Comparison of ENCODE assay signal across 8 cellular contexts in the genomic region with DNA sequence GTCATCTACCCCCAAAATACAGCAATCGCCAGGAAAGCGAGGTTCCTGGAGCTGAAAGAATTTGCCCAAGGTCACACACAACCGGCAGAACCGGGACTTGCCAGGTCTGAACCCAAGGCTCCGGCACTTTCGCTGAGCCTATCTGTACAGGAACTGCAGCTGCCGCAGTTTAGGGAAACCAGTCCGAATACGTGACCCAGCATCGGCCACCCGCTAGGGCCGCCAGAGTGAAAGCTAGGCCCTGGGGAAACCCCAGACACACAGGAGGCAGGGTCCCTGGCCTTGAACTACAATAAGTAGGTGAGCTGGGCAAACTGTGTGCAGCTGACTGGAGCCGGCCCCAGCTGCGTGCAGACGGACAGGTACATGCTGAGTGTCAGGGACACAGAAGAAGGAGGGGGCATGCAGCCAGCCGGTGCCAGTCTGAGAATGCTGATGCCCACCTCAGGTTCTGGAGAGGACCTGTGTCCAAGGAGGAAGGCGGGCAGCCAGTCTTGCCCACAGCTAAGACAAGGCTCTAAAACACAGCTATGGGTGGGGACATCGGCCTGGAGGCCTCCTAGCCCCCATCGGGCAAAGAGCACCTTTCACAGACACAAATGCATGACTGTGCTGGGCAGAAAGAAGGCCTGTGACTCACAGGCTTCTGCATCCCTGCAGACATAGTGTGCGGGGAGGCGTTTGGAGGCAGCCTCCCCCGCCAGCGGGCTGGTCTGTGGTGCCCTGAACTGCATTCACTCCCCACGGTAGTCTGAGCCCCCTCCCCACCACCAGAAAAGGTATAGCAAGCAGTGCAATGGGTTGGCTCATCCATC.
A peak's percentile ranks its signal among the peaks of the same experiment; 100 is the strongest.
DNase-seq lines count a peak whose midpoint lies in the region; ATAC-seq lines count a peak whose summit lies in the region.

No MANE protein-coding gene starts in this region.

- peaks cover 40% of the 10 kb centered on the region for H3K4me1 Mint-ChIP-seq in activated CD4-positive, alpha-beta T cell treated with anti-CD3 and anti-CD28 coated beads for 36 hours
- peaks cover 36% of the 10 kb centered on the region for H3K4me1 Mint-ChIP-seq in activated naive CD8-positive, alpha-beta T cell treated with anti-CD3 and anti-CD28 coated beads for 36 hours

- POLR2A ChIA-PET in activated CD4-positive, alpha-beta T cell treated with anti-CD3 and anti-CD28 coated beads for 36 hours (lab: Charles Lee), result interaction anchor here (1.5 kb wide), 1 partner anchor 107 kb away, joined by 5 read pairs; a partner anchor contains a TSS

- peak; percentile 23 for DNase-seq in activated CD4-positive, alpha-beta T cell treated with anti-CD3 and anti-CD28 coated beads for 36 hours
- DNase-seq in activated CD4-positive, alpha-beta T cell treated with anti-CD3 and anti-CD28 coated beads for 1 hour, result no peak
- no peak for DNase-seq in activated naive CD8-positive, alpha-beta T cell treated with anti-CD3 and anti-CD28 coated beads for 36 hours
- DNase-seq in renal cortical epithelial cell (ENCODE audit: low read depth) (peak; percentile 44), Right ventricle myocardium superior (no peak), cortex of kidney (lab: John Stamatoyannopoulos, UW) (no peak), amniotic stem cell (lab: John Stamatoyannopoulos, UW) (no peak)

- peak; percentile 30 for ATAC-seq in activated CD4-positive, alpha-beta T cell treated with anti-CD3 and anti-CD28 coated beads for 36 hours
- peak; percentile 54 for ATAC-seq in HG03066 (IDR thresholded peaks at IDR 0.05; ENCODE audit: low read depth, unreplicated experiment)
- no peak for ATAC-seq in Right ventricle myocardium superior (ENCODE audit: poor library complexity)

- intact Hi-C loops in activated CD4-positive, alpha-beta T cell treated with anti-CD3 and anti-CD28 coated beads for 36 hours (cut with DNase I, micrococcal nuclease), result loop anchor here in 1 of 2 experiments (2.0 kb wide), 1 partner anchor 30 kb away; no protein-coding TSS in a partner anchor
- intact Hi-C loops in Right ventricle myocardium superior (cut with DNase I), result no loop called here

- CTCF ChIA-PET in activated CD4-positive, alpha-beta T cell treated with anti-CD3 and anti-CD28 coated beads for 36 hours (lab: Charles Lee), result interaction anchor here (0.6 to 1.1 kb wide), 4 partner anchors 36 to 569 kb away, joined by 3 to 4 read pairs (median 3); no protein-coding TSS in a partner anchor

- H3K36me3 Mint-ChIP-seq in activated CD4-positive, alpha-beta T cell treated with anti-CD3 and anti-CD28 coated beads for 36 hours (ENCODE audit: low read depth), result no peaks in the 10 kb centered on the region
- no peaks in the 10 kb centered on the region for H3K36me3 Mint-ChIP-seq in activated naive CD8-positive, alpha-beta T cell treated with anti-CD3 and anti-CD28 coated beads for 36 hours

- no peaks in the 10 kb centered on the region for H3K9me3 Mint-ChIP-seq in activated CD4-positive, alpha-beta T cell treated with anti-CD3 and anti-CD28 coated beads for 36 hours (ENCODE audit: low read depth)
- H3K9me3 Mint-ChIP-seq in activated naive CD8-positive, alpha-beta T cell treated with anti-CD3 and anti-CD28 coated beads for 36 hours, result no peaks in the 10 kb centered on the region

- H3K27me3 Mint-ChIP-seq in activated CD4-positive, alpha-beta T cell treated with anti-CD3 and anti-CD28 coated beads for 36 hours, result peaks cover 4% of the 10 kb centered on the region
- peaks cover 45% of the 10 kb centered on the region for H3K27me3 Mint-ChIP-seq in activated naive CD8-positive, alpha-beta T cell treated with anti-CD3 and anti-CD28 coated beads for 36 hours

- peak overlapping the region; percentile 43 for H3K4me3 Mint-ChIP-seq in activated CD4-positive, alpha-beta T cell treated with anti-CD3 and anti-CD28 coated beads for 36 hours
- peak overlapping the region; percentile 38 for H3K4me3 Mint-ChIP-seq in activated naive CD8-positive, alpha-beta T cell treated with anti-CD3 and anti-CD28 coated beads for 36 hours

- H3K27ac Mint-ChIP-seq in activated CD4-positive, alpha-beta T cell treated with anti-CD3 and anti-CD28 coated beads for 36 hours, result no peak overlapping the region
- H3K27ac Mint-ChIP-seq in activated naive CD8-positive, alpha-beta T cell treated with anti-CD3 and anti-CD28 coated beads for 36 hours, result peak overlapping the region; percentile 40

Comparison
In these comparisons a context has a peak if more than half of its experiments do, and no peak if none do; other contexts are left out.
1. DNase-seq: peak in activated CD4-positive, alpha-beta T cell treated with anti-CD3 and anti-CD28 coated beads for 36 hours (single experiment) and renal cortical epithelial cell (single experiment); none in activated CD4-positive, alpha-beta T cell treated with anti-CD3 and anti-CD28 coated beads for 1 hour (single experiment), activated naive CD8-positive, alpha-beta T cell treated with anti-CD3 and anti-CD28 coated beads for 36 hours (single experiment), Right ventricle myocardium superior (single experiment), cortex of kidney (single experiment) and amniotic stem cell (single experiment).